In genomic region chr12:47166365-47166764, GRCh38 we compare ENCODE assay signal across 29 cellular contexts.
"Had no signal": no experiment of that assay in that cellular context is flagged by ENCODE, and none has a peak within 500 bp of the region (broad histone marks: within the 10 kb centered on the region; RNA-seq: fewer than 3 reads in every experiment).

No MANE protein-coding gene starts in this region.

- H3K4me1 ChIP-seq: colonic mucosa, esophagus muscularis mucosa, foreskin keratinocyte, gastroesophageal sphincter, heart left ventricle, lower lobe of right lung, right lobe of liver, vagina had no signal

- DNase-seq: colonic mucosa; effector CD8-positive, alpha-beta T cell; foreskin keratinocyte; heart left ventricle; hippocampal formation; islet precursor cell; kidney glomerular epithelial cell; left colon; left ventricle myocardium superior; lower lobe of right lung; mucosa of descending colon; naive thymus-derived CD4-positive, alpha-beta T cell; occipital lobe; right lobe of liver; small intestine; stimulated activated CD4-positive, alpha-beta T cell treated with anti-CD3 and anti-CD28 coated beads, Interleukin-12 subunit alpha, Interleukin-12 subunit beta, amount 100 ng/mL, for 4 hours; stimulated activated CD4-positive, alpha-beta T cell treated with anti-CD3 and anti-CD28 coated beads, Interleukin-1b, Interleukin-23, amount 100 ng/mL, for 48 hours; stimulated activated CD4-positive, alpha-beta T cell treated with anti-CD3 and anti-CD28 coated beads, Interleukin-4, amount 100 ng/mL, for 1 hour; stimulated activated CD8-positive, alpha-beta memory T cell treated with anti-CD3 and anti-CD28 coated beads, Interleukin-4, amount 100 ng/mL, for 48 hours; stimulated activated naive CD4-positive, alpha-beta T cell treated with Interleukin-2 at 50 U/mL for 16 hours; stomach; thyroid gland; trophoblast cell had no signal

- H3K36me3 ChIP-seq: colonic mucosa, esophagus muscularis mucosa, gastroesophageal sphincter, heart left ventricle, lower lobe of right lung, ovary, right lobe of liver, stomach, thyroid gland, vagina had no signal

- H3K27me3 Mint-ChIP-seq: dendritic cell treated with granulocyte-macrophage colony-stimulating factor and Interleukin-4, amounts not matched to agents 40 ng/mL and 50 ng/mL, for 4 days; naive thymus-derived CD4-positive, alpha-beta T cell had no signal

- H3K27ac Mint-ChIP-seq: dendritic cell treated with granulocyte-macrophage colony-stimulating factor and Interleukin-4, amounts not matched to agents 40 ng/mL and 50 ng/mL, for 4 days had no signal

- H3K9me3 ChIP-seq: colonic mucosa, mucosa of descending colon, ovary, right lobe of liver, stomach, thyroid gland, vagina had no signal

- H3K27me3 ChIP-seq: colonic mucosa, esophagus muscularis mucosa, foreskin keratinocyte, gastroesophageal sphincter, heart left ventricle, ovary, right lobe of liver, stomach, thyroid gland, vagina had no signal

- H3K4me3 ChIP-seq: colonic mucosa, esophagus muscularis mucosa, gastroesophageal sphincter, heart left ventricle, lower lobe of right lung, mucosa of descending colon, ovary, right lobe of liver, stomach, thyroid gland, vagina had no signal

- H3K27ac ChIP-seq: colonic mucosa, esophagus muscularis mucosa, foreskin keratinocyte, gastroesophageal sphincter, heart left ventricle, lower lobe of right lung, right lobe of liver, stomach, thyroid gland, vagina had no signal

- H3K4me3 Mint-ChIP-seq: dendritic cell treated with granulocyte-macrophage colony-stimulating factor and Interleukin-4, amounts not matched to agents 40 ng/mL and 50 ng/mL, for 4 days had no signal

- FAIRE-seq: endothelial cell of umbilical vein, small intestine had no signal
